In the genomic region with DNA sequence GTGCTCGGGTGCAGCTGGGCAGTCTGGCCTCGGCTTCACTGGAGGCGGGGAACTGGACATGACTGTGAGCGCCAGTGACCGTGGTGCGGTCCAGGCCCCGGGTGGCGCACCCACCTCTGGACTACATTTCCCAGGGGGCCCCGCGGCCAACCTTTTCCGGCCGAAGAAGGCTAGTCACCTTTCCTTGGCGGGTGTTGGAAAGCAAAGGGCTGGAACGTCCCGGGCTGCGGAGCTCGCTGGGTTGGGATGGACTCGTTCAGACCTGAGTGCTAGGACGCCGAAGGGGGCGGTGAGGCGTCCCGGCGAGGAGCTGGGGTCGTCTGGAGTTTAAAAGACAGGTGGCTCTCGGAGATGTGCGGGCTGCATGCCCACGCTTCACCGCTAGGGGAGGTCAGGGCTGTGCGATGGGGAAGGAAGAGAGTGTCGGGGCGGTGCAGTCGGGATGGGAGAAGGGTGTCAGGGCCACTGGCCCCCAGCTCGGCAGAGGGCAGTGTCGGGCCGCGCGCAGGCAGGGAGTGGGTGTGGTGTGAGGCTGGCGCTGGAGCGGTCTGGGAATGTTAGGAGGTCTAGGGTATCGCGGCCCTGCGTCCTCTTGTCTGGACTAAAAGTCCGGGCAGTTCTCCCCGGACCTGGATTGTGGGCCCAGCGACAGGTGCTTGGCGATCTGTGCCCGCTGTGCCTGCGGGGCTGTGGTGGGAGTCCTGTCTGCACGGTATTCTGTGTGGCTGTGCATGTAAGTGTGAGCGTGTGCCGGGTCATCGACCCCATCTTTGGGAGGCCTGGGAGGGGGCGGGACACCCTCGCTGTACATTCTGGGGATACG, we compare ENCODE assay signal across 8 cellular contexts. TPM values are rescaled to one million over a fixed set of nuclear protein-coding genes. Genes with fewer than 3 reads are reported as not detected.
A peak's percentile ranks its signal among the peaks of the same experiment; 100 is the strongest.
DNase-seq lines count a peak whose midpoint lies in the region; ATAC-seq and TF ChIP-seq lines count a peak whose summit lies in the region.

No MANE protein-coding gene starts in this region.

- no peak overlapping the region for H2BK120ac ChIP-seq in neuronal stem cell (ENCODE audit: low read depth, low read length)

- H3K27me3 Mint-ChIP-seq in activated T-helper 2 cell treated with anti-CD3 and anti-CD28 coated beads, Interferon-gamma antibody, Interleukin-2, Interleukin-4, amounts not matched to agents 10 μg/mL and 5 μg/mL and 100 μg/mL, durations not matched to agents 14 hours and 24 hours and 36 hours (ENCODE audit: low read depth), result no peaks in the 10 kb centered on the region

- peak overlapping the region; percentile 58 for H3K27ac ChIP-seq in neuronal stem cell (replicated peaks; ENCODE audit: low read length)
- H3K27ac ChIP-seq in stomach, result peak overlapping the region; percentile 72 to 83 (median 77)

- WGBS in neuronal stem cell (ENCODE audit: extremely low coverage in 2 of 2, insufficient read length in 2 of 2, insufficient replicate concordance in 1 of 2), 2 donors, result no CpG with 5 or more reads among the region's 56 CpGs
- 1 to 3% (median 1%) methylated on average over 41 to 56 of the region's 56 CpGs for WGBS in stomach, 5 donors

- TF ChIP-seq CTCF in stomach (IDR thresholded peaks at IDR 0.05), result peak in 5 of 7 experiments; percentile 86 to 99 (median 90)

- peak; percentile 68 for ATAC-seq in GM21528 (IDR thresholded peaks at IDR 0.05; ENCODE audit: low FRiP score, unreplicated experiment)

- H3K27ac Mint-ChIP-seq in activated T-helper 2 cell treated with anti-CD3 and anti-CD28 coated beads, Interferon-gamma antibody, Interleukin-2, Interleukin-4, amounts not matched to agents 10 μg/mL and 5 μg/mL and 100 μg/mL, durations not matched to agents 14 hours and 24 hours and 36 hours, result peak overlapping the region; percentile 80

- H3K9me3 Mint-ChIP-seq in activated T-helper 2 cell treated with anti-CD3 and anti-CD28 coated beads, Interferon-gamma antibody, Interleukin-2, Interleukin-4, amounts not matched to agents 10 μg/mL and 5 μg/mL and 100 μg/mL, durations not matched to agents 14 hours and 24 hours and 36 hours, result peaks cover 21% of the 10 kb centered on the region

- H3K4me1 ChIP-seq in neuronal stem cell (ENCODE audit: control insufficient read depth in 2 of 2, insufficient read depth in 1 of 2, low read depth in 1 of 2, low read length in 2 of 2) (no peaks in the 10 kb centered on the region), stomach (peaks cover 7 to 17% (median 16%) of the 10 kb centered on the region in 4 donors)

- no peak for TF ChIP-seq POLR2A in stomach (IDR thresholded peaks at IDR 0.05)

- intact Hi-C loops in activated T-helper 2 cell treated with anti-CD3 and anti-CD28 coated beads, Interferon-gamma antibody, Interleukin-2, Interleukin-4, amounts not matched to agents 10 μg/mL and 5 μg/mL and 100 μg/mL, durations not matched to agents 14 hours and 24 hours and 36 hours (cut with micrococcal nuclease), result loop anchor here (1.0 to 5.0 kb wide), 4 partner anchors 105 to 494 kb away; a partner anchor contains a TSS
- intact Hi-C loops in stomach (cut with DNase I; ENCODE audit: low total_unique reads), result no loop called here

- no peaks in the 10 kb centered on the region for H3K36me3 ChIP-seq in neuronal stem cell (replicated peaks in 1 of 2; ENCODE audit: control insufficient read depth in 2 of 2, insufficient read depth in 2 of 2, low read length in 2 of 2)
- H3K36me3 ChIP-seq in stomach, result peaks cover 0 to 29% (median 14%) of the 10 kb centered on the region in 4 donors

- peak overlapping the region; percentile 57 for H3K4me2 ChIP-seq in neuronal stem cell (ENCODE audit: insufficient read depth, low read length, poor library complexity, severe bottlenecking)

- H3K79me1 ChIP-seq in neuronal stem cell (ENCODE audit: low read depth, low read length), result peaks cover 2% of the 10 kb centered on the region

- H2BK5ac ChIP-seq in neuronal stem cell (ENCODE audit: low read length), result no peak overlapping the region

- H3K4me1 Mint-ChIP-seq in activated T-helper 2 cell treated with anti-CD3 and anti-CD28 coated beads, Interferon-gamma antibody, Interleukin-2, Interleukin-4, amounts not matched to agents 10 μg/mL and 5 μg/mL and 100 μg/mL, durations not matched to agents 14 hours and 24 hours and 36 hours (ENCODE audit: low read depth), result peaks cover 9% of the 10 kb centered on the region

- TF ChIP-seq EP300 in stomach (IDR thresholded peaks at IDR 0.05), result no peak

- H3K27me3 ChIP-seq in neuronal stem cell (ENCODE audit: control insufficient read depth in 3 of 3, insufficient read depth in 3 of 3, low read depth in 1 of 3, low read length in 3 of 3) (no peaks in the 10 kb centered on the region), stomach (no peaks in the 10 kb centered on the region)

- H3K9ac ChIP-seq in neuronal stem cell (ENCODE audit: low read depth, low read length, poor library complexity), result peak overlapping the region; percentile 84

- no peak overlapping the region for H2BK15ac ChIP-seq in neuronal stem cell (ENCODE audit: low read length)

- H3K9me3 ChIP-seq in neuronal stem cell (replicated peaks in 1 of 2; ENCODE audit: control insufficient read depth in 2 of 2, insufficient read depth in 1 of 2, low read depth in 1 of 2, low read length in 2 of 2), result peaks cover 0 to 8% of the 10 kb centered on the region in 2 donors
- peaks cover 0 to 35% (median 9%) of the 10 kb centered on the region in 4 donors for H3K9me3 ChIP-seq in stomach

- H4K91ac ChIP-seq in neuronal stem cell (ENCODE audit: low read depth, low read length, poor library complexity), result no peak overlapping the region

- H3K36me3 Mint-ChIP-seq in activated T-helper 2 cell treated with anti-CD3 and anti-CD28 coated beads, Interferon-gamma antibody, Interleukin-2, Interleukin-4, amounts not matched to agents 10 μg/mL and 5 μg/mL and 100 μg/mL, durations not matched to agents 14 hours and 24 hours and 36 hours (ENCODE audit: low read depth), result peaks cover 30% of the 10 kb centered on the region

- H2AK5ac ChIP-seq in neuronal stem cell (ENCODE audit: low read depth, low read length), result no peak overlapping the region

- H3K4me3 ChIP-seq in neuronal stem cell (ENCODE audit: low read length in 2 of 2), result peak overlapping the region in 1 of 2 donors; percentile 82
- peak overlapping the region; percentile 58 to 64 (median 63) for H3K4me3 ChIP-seq in stomach

- H2BK12ac ChIP-seq in neuronal stem cell (ENCODE audit: low read length), result peak overlapping the region; percentile 58

- H3K23ac ChIP-seq in neuronal stem cell (ENCODE audit: low read depth, low read length, poor library complexity), result peak overlapping the region; percentile 73

- DNase-seq in AG20443 (ENCODE audit: low spot score) (peak; percentile 93), NCI-H526 (lab: John Stamatoyannopoulos, UW) (peak; percentile 79 to 92), fibroblast of peridontal ligament (ENCODE audit: extremely low read depth) (peak; percentile 62), neuronal stem cell (ENCODE audit: low spot score) (peak; percentile 55), stomach (peak; percentile 78), NCI-H446 (lab: John Stamatoyannopoulos, UW) (no peak)
- DNase-seq in activated T-helper 2 cell treated with anti-CD3 and anti-CD28 coated beads, Interferon-gamma antibody, Interleukin-2, Interleukin-4, amounts not matched to agents 10 μg/mL and 5 μg/mL and 100 μg/mL, durations not matched to agents 14 hours and 24 hours and 36 hours (ENCODE audit: low spot score), result peak; percentile 58

- H3K18ac ChIP-seq in neuronal stem cell (ENCODE audit: low read length), result peak overlapping the region; percentile 95

- peak overlapping the region; percentile 91 for H3K4me3 Mint-ChIP-seq in activated T-helper 2 cell treated with anti-CD3 and anti-CD28 coated beads, Interferon-gamma antibody, Interleukin-2, Interleukin-4, amounts not matched to agents 10 μg/mL and 5 μg/mL and 100 μg/mL, durations not matched to agents 14 hours and 24 hours and 36 hours (ENCODE audit: low read depth)

- H3K14ac ChIP-seq in neuronal stem cell (ENCODE audit: low read length), result peak overlapping the region; percentile 96

- H3K4ac ChIP-seq in neuronal stem cell (ENCODE audit: low read length), result no peak overlapping the region

- H2AFZ ChIP-seq in neuronal stem cell (ENCODE audit: low read length), result no peak overlapping the region

- H4K8ac ChIP-seq in neuronal stem cell (ENCODE audit: low read depth, low read length), result no peak overlapping the region

RNA-seq across cellular contexts. Expression of a gene that starts 57.1 kb away (rescaled TPM):
- 4.5 and 6.3 TPM in 2 replicates for total RNA-seq in activated T-helper 2 cell treated with anti-CD3 and anti-CD28 coated beads, Interferon-gamma antibody, Interleukin-2, Interleukin-4, amounts not matched to agents 10 μg/mL and 5 μg/mL and 100 μg/mL, durations not matched to agents 14 hours and 24 hours and 36 hours
- 6.0 TPM for polyA plus RNA-seq in neuronal stem cell (2013, experiment 1 of 2)
- polyA plus RNA-seq in neuronal stem cell (2013, experiment 2 of 2), result 6.1 TPM
- 10 to 100 TPM in 2 of 5 donors, 1 to 10 TPM in 1, under 1 TPM in 1, not detected in 1; 0.87 to 27.0 (median 7.6) TPM for total RNA-seq in stomach
- 1 to 10 TPM; 2.6 to 4.1 (median 3.2) TPM for polyA plus RNA-seq in stomach

RNA-seq across cellular contexts. Expression of a gene that starts 57.1 kb away (rescaled TPM):
- 3.4 and 3.5 TPM in 2 replicates for total RNA-seq in activated T-helper 2 cell treated with anti-CD3 and anti-CD28 coated beads, Interferon-gamma antibody, Interleukin-2, Interleukin-4, amounts not matched to agents 10 μg/mL and 5 μg/mL and 100 μg/mL, durations not matched to agents 14 hours and 24 hours and 36 hours
- 3.1 TPM for polyA plus RNA-seq in neuronal stem cell (2013, experiment 1 of 2)
- 3.2 TPM for polyA plus RNA-seq in neuronal stem cell (2013, experiment 2 of 2)
- total RNA-seq in stomach, result 1 to 10 TPM in 2 of 5 donors, under 1 TPM in 2, not detected in 1; 0.45 to 7.7 (median 1.8) TPM
- polyA plus RNA-seq in stomach, result 1 to 10 TPM in 2 of 3 donors, under 1 TPM in 1; 0.75 to 1.2 (median 1.1) TPM

Comparison
In these comparisons a context has a peak if more than half of its experiments do, and no peak if none do; other contexts are left out.
1. DNase-seq: peak in AG20443 (single experiment), NCI-H526 (2 of 2), activated T-helper 2 cell treated with anti-CD3 and anti-CD28 coated beads, Interferon-gamma antibody, Interleukin-2, Interleukin-4, amounts not matched to agents 10 μg/mL and 5 μg/mL and 100 μg/mL, durations not matched to agents 14 hours and 24 hours and 36 hours (single experiment), fibroblast of peridontal ligament (single experiment), neuronal stem cell (single experiment) and stomach (single experiment); none in NCI-H446 (0 of 2).